Comparison of ENCODE assay signal across 9 cellular contexts in the genomic region with DNA sequence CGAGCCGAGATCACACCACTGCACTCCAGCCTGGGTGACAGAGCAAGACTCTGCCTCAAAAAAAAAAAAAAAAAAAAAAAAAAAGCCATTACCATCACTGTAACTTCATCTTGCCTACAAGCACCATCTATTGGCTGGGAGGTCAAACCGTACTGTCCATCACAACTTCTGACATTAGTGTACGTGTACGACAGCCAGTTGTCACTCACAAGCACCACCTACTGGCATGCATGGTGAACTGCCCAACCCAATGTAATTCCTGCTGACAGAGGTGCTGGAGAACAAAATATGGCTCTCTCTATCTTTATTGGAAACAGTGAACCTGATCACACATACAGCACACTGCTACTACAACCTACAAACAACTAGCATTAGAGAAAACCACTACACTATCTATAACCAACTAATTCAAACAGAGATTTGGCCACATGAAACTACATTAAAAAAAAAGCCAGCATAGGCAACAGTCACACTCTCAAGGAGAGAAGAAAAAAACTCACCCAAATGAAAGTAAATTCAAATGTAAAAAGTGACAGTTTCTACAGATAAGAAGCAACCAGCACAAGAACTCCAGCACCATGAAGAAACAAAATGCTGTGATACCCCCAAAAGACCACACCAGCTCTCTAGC.
DNase-seq lines count a peak whose midpoint lies in the region; ATAC-seq and TF ChIP-seq lines count a peak whose summit lies in the region.
"Had no signal": no experiment of that assay in that cellular context is flagged by ENCODE, and none has a peak within 500 bp of the region (broad histone marks: within the 10 kb centered on the region; RNA-seq: fewer than 3 reads in every experiment).

No MANE protein-coding gene starts in this region.

- TF ChIP-seq CTCF in AG10803 (conservative IDR thresholded peaks at IDR 0.05; ENCODE audit: low read length) = peak; percentile 53
- no peak for TF ChIP-seq CTCF in suprapubic skin (IDR thresholded peaks at IDR 0.05)
- peak in 1 of 4 experiments; percentile 30 for TF ChIP-seq CTCF in gastroesophageal sphincter (IDR thresholded peaks at IDR 0.05)

- H3K4me3 ChIP-seq in AG10803 (ENCODE audit: low read length) = no peak overlapping the region
- no peak overlapping the region for H3K4me3 ChIP-seq in suprapubic skin
- no peak overlapping the region for H3K4me3 ChIP-seq in gastroesophageal sphincter
- H3K4me3 ChIP-seq: upper lobe of left lung had no signal

- H3K4me1 ChIP-seq in suprapubic skin = no peaks in the 10 kb centered on the region
- H3K4me1 ChIP-seq in gastroesophageal sphincter = no peaks in the 10 kb centered on the region
- H3K4me1 ChIP-seq: upper lobe of left lung had no signal

- H3K27me3 ChIP-seq in suprapubic skin = no peaks in the 10 kb centered on the region
- H3K27me3 ChIP-seq in gastroesophageal sphincter = no peaks in the 10 kb centered on the region
- H3K27me3 ChIP-seq: upper lobe of left lung had no signal

- TF ChIP-seq EP300 in suprapubic skin (IDR thresholded peaks at IDR 0.05) (no peak), gastroesophageal sphincter (IDR thresholded peaks at IDR 0.05) (no peak)

- ATAC-seq in GM18498 (IDR thresholded peaks at IDR 0.05; ENCODE audit: unreplicated experiment) (peak; percentile 91), HG02571 (IDR thresholded peaks at IDR 0.05; ENCODE audit: unreplicated experiment) (peak; percentile 91), gastroesophageal sphincter (no peak)
- peak; percentile 49 for ATAC-seq in stimulated activated effector memory CD8-positive, alpha-beta T cell treated with anti-CD3 and anti-CD28 coated beads, Interleukin-12 subunit alpha, Interleukin-12 subunit beta, amount 100 ng/mL, for 72 hours

- H3K27ac ChIP-seq in suprapubic skin (no peak overlapping the region), gastroesophageal sphincter (no peak overlapping the region)
- H3K27ac ChIP-seq: upper lobe of left lung had no signal

- H3K9me3 ChIP-seq in suprapubic skin = no peaks in the 10 kb centered on the region
- H3K9me3 ChIP-seq in gastroesophageal sphincter = peaks cover 0 to 5% (median 0%) of the 10 kb centered on the region in 3 donors
- H3K9me3 ChIP-seq: upper lobe of left lung had no signal

- TF ChIP-seq POLR2A in suprapubic skin (IDR thresholded peaks at IDR 0.05) (no peak), gastroesophageal sphincter (IDR thresholded peaks at IDR 0.05) (no peak)

- H3K27ac Mint-ChIP-seq in stimulated activated effector memory CD8-positive, alpha-beta T cell treated with anti-CD3 and anti-CD28 coated beads, Interleukin-12 subunit alpha, Interleukin-12 subunit beta, amount 100 ng/mL, for 72 hours = no peak overlapping the region

- DNase-seq in AG10803 (ENCODE audit: low read depth) (no peak), M059J (ENCODE audit: low read depth) (peak; percentile 20), dermis blood vessel endothelial cell (peak; percentile 52), suprapubic skin (ENCODE audit: low spot score in 2 of 2) (no peak)
- DNase-seq in stimulated activated effector memory CD8-positive, alpha-beta T cell treated with anti-CD3 and anti-CD28 coated beads, Interleukin-12 subunit alpha, Interleukin-12 subunit beta, amount 100 ng/mL, for 72 hours (ENCODE audit: low spot score in 2 of 2) = no peak

- H3K4me3 Mint-ChIP-seq in stimulated activated effector memory CD8-positive, alpha-beta T cell treated with anti-CD3 and anti-CD28 coated beads, Interleukin-12 subunit alpha, Interleukin-12 subunit beta, amount 100 ng/mL, for 72 hours = no peak overlapping the region

- H3K36me3 ChIP-seq in suprapubic skin (no peaks in the 10 kb centered on the region), gastroesophageal sphincter (no peaks in the 10 kb centered on the region)
- H3K36me3 ChIP-seq: upper lobe of left lung had no signal

- no peaks in the 10 kb centered on the region for H3K36me3 Mint-ChIP-seq in stimulated activated effector memory CD8-positive, alpha-beta T cell treated with anti-CD3 and anti-CD28 coated beads, Interleukin-12 subunit alpha, Interleukin-12 subunit beta, amount 100 ng/mL, for 72 hours

- H3K9me3 Mint-ChIP-seq in stimulated activated effector memory CD8-positive, alpha-beta T cell treated with anti-CD3 and anti-CD28 coated beads, Interleukin-12 subunit alpha, Interleukin-12 subunit beta, amount 100 ng/mL, for 72 hours = no peaks in the 10 kb centered on the region

- WGBS in suprapubic skin = 72% methylated on average over 5 of the region's 5 CpGs
- 60 to 90% methylated on average over 1 to 2 of the region's 5 CpGs for WGBS in gastroesophageal sphincter (ENCODE audit: low coverage in 1 of 2), 2 donors

- H3K4me1 Mint-ChIP-seq in stimulated activated effector memory CD8-positive, alpha-beta T cell treated with anti-CD3 and anti-CD28 coated beads, Interleukin-12 subunit alpha, Interleukin-12 subunit beta, amount 100 ng/mL, for 72 hours = no peaks in the 10 kb centered on the region

Comparison
In these comparisons a context has a peak if more than half of its experiments do, and no peak if none do; other contexts are left out.
1. DNase-seq: peak in M059J (single experiment) and dermis blood vessel endothelial cell (single experiment); none in AG10803 (single experiment), stimulated activated effector memory CD8-positive, alpha-beta T cell treated with anti-CD3 and anti-CD28 coated beads, Interleukin-12 subunit alpha, Interleukin-12 subunit beta, amount 100 ng/mL, for 72 hours (0 of 2) and suprapubic skin (0 of 2).